ENCODE assay signal across 8 cellular contexts in genomic region chr5:135399838-135400542, GRCh38. TPM values are rescaled to one million over a fixed set of nuclear protein-coding genes. Genes with fewer than 3 reads are reported as not detected.
DNase-seq lines count a peak whose midpoint lies in the region; ATAC-seq and TF ChIP-seq lines count a peak whose summit lies in the region.

No MANE protein-coding gene starts in this region.

- peaks cover 50% of the 10 kb centered on the region for H3K4me1 Mint-ChIP-seq in stimulated activated naive CD8-positive, alpha-beta T cell treated with anti-CD3 and anti-CD28 coated beads, Interleukin-15, Interleukin-2, amounts not matched to agents 100 ng/mL and 50 ng/mL, for 24 hours (ENCODE audit: low read depth)
- H3K4me1 Mint-ChIP-seq in memory B cell: peaks cover 24% of the 10 kb centered on the region

- no peak for DNase-seq in stimulated activated naive CD8-positive, alpha-beta T cell treated with anti-CD3 and anti-CD28 coated beads, Interleukin-15, Interleukin-2, amounts not matched to agents 100 U/mL and 50 U/mL, for 24 hours
- DNase-seq in astrocyte of the cerebellum (ENCODE audit: low read depth) (no peak), memory B cell (ENCODE audit: low spot score in 2 of 2) (no peak), aorta (peak in 1 of 2 donors; percentile 69), NCI-H524 treated with DMSO at 0.1 percent for 48 hours (lab: John Stamatoyannopoulos, UW) (no peak), AG08396 (ENCODE audit: low spot score) (no peak)
- DNase-seq in stimulated activated CD4-positive, alpha-beta T cell treated with anti-CD3 and anti-CD28 coated beads, Interleukin-1b, Interleukin-23, amount 100 ng/mL, for 48 hours: no peak

- 26 to 28% methylated on average over 23 of the region's 23 CpGs for WGBS in aorta, 2 donors

- intact Hi-C loops in aorta (cut with DNase I): no loop called here

- H3K4me3 Mint-ChIP-seq in stimulated activated naive CD8-positive, alpha-beta T cell treated with anti-CD3 and anti-CD28 coated beads, Interleukin-15, Interleukin-2, amounts not matched to agents 100 ng/mL and 50 ng/mL, for 24 hours: peak overlapping the region; percentile 88
- H3K4me3 Mint-ChIP-seq in memory B cell: peak overlapping the region; percentile 93

- H3K9me3 ChIP-seq in aorta (ENCODE audit: control insufficient read depth, low read length): no peaks in the 10 kb centered on the region

- no peaks in the 10 kb centered on the region for H3K27me3 ChIP-seq in aorta (ENCODE audit: control insufficient read depth in 1 of 2, insufficient read depth in 2 of 2, low read length in 1 of 2)

- peaks cover 19% of the 10 kb centered on the region for H3K36me3 Mint-ChIP-seq in stimulated activated naive CD8-positive, alpha-beta T cell treated with anti-CD3 and anti-CD28 coated beads, Interleukin-15, Interleukin-2, amounts not matched to agents 100 ng/mL and 50 ng/mL, for 24 hours (ENCODE audit: low read depth)
- H3K36me3 Mint-ChIP-seq in memory B cell: peaks cover 2% of the 10 kb centered on the region

- no peaks in the 10 kb centered on the region for H3K9me3 Mint-ChIP-seq in stimulated activated naive CD8-positive, alpha-beta T cell treated with anti-CD3 and anti-CD28 coated beads, Interleukin-15, Interleukin-2, amounts not matched to agents 100 ng/mL and 50 ng/mL, for 24 hours
- H3K9me3 Mint-ChIP-seq in memory B cell: no peaks in the 10 kb centered on the region

- peaks cover 5% of the 10 kb centered on the region for H3K27me3 Mint-ChIP-seq in stimulated activated naive CD8-positive, alpha-beta T cell treated with anti-CD3 and anti-CD28 coated beads, Interleukin-15, Interleukin-2, amounts not matched to agents 100 ng/mL and 50 ng/mL, for 24 hours
- no peaks in the 10 kb centered on the region for H3K27me3 Mint-ChIP-seq in memory B cell

- H3K36me3 ChIP-seq in aorta (ENCODE audit: control insufficient read depth in 1 of 2, insufficient read depth in 2 of 2, low read length in 1 of 2): no peaks in the 10 kb centered on the region

- peak overlapping the region; percentile 79 for H3K4me3 ChIP-seq in astrocyte of the cerebellum (ENCODE audit: low read depth, low read length)
- peak overlapping the region; percentile 67 to 97 for H3K4me3 ChIP-seq in aorta (ENCODE audit: low read length in 2 of 2)

- H3K4me1 ChIP-seq in aorta (ENCODE audit: control insufficient read depth in 1 of 2, insufficient read depth in 2 of 2, low read length in 2 of 2): peaks cover 0 to 4% of the 10 kb centered on the region in 2 donors

- TF ChIP-seq CTCF in astrocyte of the cerebellum (IDR thresholded peaks at IDR 0.05; ENCODE audit: low read depth, low read length, missing control alignments): no peak

- no peak for ATAC-seq in stimulated activated naive CD8-positive, alpha-beta T cell treated with anti-CD3 and anti-CD28 coated beads, Interleukin-15, Interleukin-2, amounts not matched to agents 100 U/mL and 50 U/mL, for 24 hours
- ATAC-seq in memory B cell (ENCODE audit: low read depth): no peak
- no peak for ATAC-seq in aorta (ENCODE audit: low FRiP score)

- peak overlapping the region; percentile 92 for H3K27ac Mint-ChIP-seq in stimulated activated naive CD8-positive, alpha-beta T cell treated with anti-CD3 and anti-CD28 coated beads, Interleukin-15, Interleukin-2, amounts not matched to agents 100 ng/mL and 50 ng/mL, for 24 hours
- H3K27ac Mint-ChIP-seq in memory B cell: peak overlapping the region; percentile 97

- H3K27ac ChIP-seq in aorta (ENCODE audit: low read depth in 1 of 2, low read length in 2 of 2): no peak overlapping the region

- in situ Hi-C loops in astrocyte of the cerebellum (cut with HindIII; ENCODE audit: low sequenced_read_pairs): no loop called here

RNA-seq across cellular contexts. Expression of gene MACROH2A1, which starts 1.0 kb away (rescaled TPM):
- total RNA-seq in aorta: 100 to 1,000 TPM in 1 of 2 donors, 10 to 100 TPM in 1; 99.0 to 113 TPM
- polyA plus RNA-seq in aorta: 100 to 1,000 TPM in 1 of 2 donors, 10 to 100 TPM in 1; 79.6 to 113 TPM

RNA-seq across cellular contexts. Expression of gene DCANP1, which starts 47.2 kb away (rescaled TPM):
- total RNA-seq in aorta: not detected
- polyA plus RNA-seq in aorta: under 1 TPM in 1 of 2 donors, not detected in 1; 0.10 TPM

RNA-seq across cellular contexts. Expression of gene TIFAB, which starts 52.2 kb away (rescaled TPM):
- total RNA-seq in aorta: under 1 TPM in 1 of 2 donors, not detected in 1; 0.24 TPM
- not detected for polyA plus RNA-seq in aorta
